In the genomic region with DNA sequence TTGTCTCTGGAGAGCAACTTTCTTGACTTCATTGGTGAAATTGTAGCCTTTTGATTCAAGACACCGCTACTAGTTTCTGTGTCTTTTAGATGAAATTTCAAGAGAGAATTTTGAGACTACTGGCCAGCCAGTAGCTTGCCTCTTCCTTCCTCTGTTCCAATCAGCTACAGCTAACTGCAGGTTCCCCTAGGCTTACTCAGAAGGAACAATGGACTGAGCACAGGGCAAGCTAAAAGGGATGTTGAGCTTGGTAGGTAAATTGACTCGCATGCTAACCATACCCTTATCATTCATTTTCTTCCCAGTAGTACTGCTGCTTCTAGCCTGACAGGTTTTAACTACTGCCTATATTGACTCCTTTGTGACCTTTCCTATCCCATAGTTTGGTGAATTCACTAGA, we compare ENCODE assay signal across 17 cellular contexts.
"Had no signal": no experiment of that assay in that cellular context is flagged by ENCODE, and none has a peak within 500 bp of the region (broad histone marks: within the 10 kb centered on the region; RNA-seq: fewer than 3 reads in every experiment).

No MANE protein-coding gene starts in this region.

- DNase-seq: activated CD4-positive, alpha-beta T cell treated with anti-CD3 and anti-CD28 coated beads, Interleukin-2, amount 50 U/mL, for 48 hours; activated naive CD4-positive, alpha-beta T cell treated with Interleukin-2 at 50 U/mL for 16 hours; anterior cingulate cortex; brain microvascular endothelial cell; cerebellar nuclear complex; effector memory CD8-positive, alpha-beta T cell; gastrocnemius medialis; heart right ventricle; naive B cell; sigmoid colon; spleen; T-cell; T-helper 9 cell; trophoblast cell had no signal

- H3K9me3 Mint-ChIP-seq: activated T-helper 17 cell treated with anti-CD3 and anti-CD28 coated beads, Interleukin-2, amount 50 U/mL, for 72 hours had no signal

- H3K27me3 Mint-ChIP-seq: dendritic cell treated with granulocyte-macrophage colony-stimulating factor and Interleukin-4, amounts not matched to agents 40 ng/mL and 50 ng/mL, for 4 days had no signal

- H3K4me3 Mint-ChIP-seq: activated T-helper 17 cell treated with anti-CD3 and anti-CD28 coated beads, Interleukin-2, amount 50 U/mL, for 72 hours; dendritic cell treated with granulocyte-macrophage colony-stimulating factor and Interleukin-4, amounts not matched to agents 40 ng/mL and 50 ng/mL, for 4 days; effector memory CD8-positive, alpha-beta T cell; naive B cell; stimulated activated naive CD8-positive, alpha-beta T cell treated with anti-CD3 and anti-CD28 coated beads, Interleukin-15, Interleukin-2, amounts not matched to agents 100 ng/mL and 50 ng/mL, for 24 hours; T-cell had no signal

- H3K27ac Mint-ChIP-seq: activated T-helper 17 cell treated with anti-CD3 and anti-CD28 coated beads, Interleukin-2, amount 50 U/mL, for 72 hours; dendritic cell treated with granulocyte-macrophage colony-stimulating factor and Interleukin-4, amounts not matched to agents 40 ng/mL and 50 ng/mL, for 4 days; effector memory CD8-positive, alpha-beta T cell; naive B cell; stimulated activated naive CD8-positive, alpha-beta T cell treated with anti-CD3 and anti-CD28 coated beads, Interleukin-15, Interleukin-2, amounts not matched to agents 100 ng/mL and 50 ng/mL, for 24 hours; T-cell had no signal

- ATAC-seq: activated T-helper 17 cell treated with anti-CD3 and anti-CD28 coated beads, Interleukin-2, amount 50 U/mL, for 72 hours; effector memory CD8-positive, alpha-beta T cell; gastrocnemius medialis; T-cell had no signal

- H3K4me1 Mint-ChIP-seq: activated T-helper 17 cell treated with anti-CD3 and anti-CD28 coated beads, Interleukin-2, amount 50 U/mL, for 72 hours; naive B cell; T-cell had no signal

- H3K36me3 Mint-ChIP-seq: T-cell had no signal
